In the genomic region with DNA sequence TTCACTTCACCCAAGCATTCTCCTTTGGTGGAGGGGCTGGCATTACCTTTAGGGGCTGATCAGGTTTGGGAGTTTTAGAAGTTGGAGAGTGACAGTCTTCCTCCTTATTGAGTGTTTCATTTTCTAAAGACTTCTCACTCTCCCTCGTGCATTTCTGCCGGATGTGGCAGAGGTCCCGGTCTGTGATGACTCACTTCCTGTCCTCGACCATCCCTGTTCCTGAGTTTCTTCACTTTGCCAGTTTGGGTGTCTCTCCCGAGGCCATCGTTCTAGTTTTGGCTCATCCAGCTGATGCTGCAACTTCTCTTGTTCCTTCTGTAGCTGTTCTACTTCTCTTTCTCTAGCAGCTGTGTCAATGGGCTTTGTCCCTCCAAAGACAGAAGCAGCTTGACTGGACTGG, we compare ENCODE assay signal across 8 cellular contexts.
DNase-seq lines count a peak whose midpoint lies in the region; ATAC-seq, FAIRE-seq and TF ChIP-seq lines count a peak whose summit lies in the region.

No MANE protein-coding gene starts in this region.

- H3K9ac ChIP-seq in liver (ENCODE audit: low read depth in 1 of 2, low read length in 2 of 2), result no peak overlapping the region
- H3K9ac ChIP-seq in HepG2 (ENCODE audit: insufficient read depth, low read depth, low read length), result no peak overlapping the region

- H3K27ac Mint-ChIP-seq in activated CD4-positive, alpha-beta memory T cell treated with anti-CD3 and anti-CD28 coated beads, Interleukin-2, amount 10 ng/mL, durations not matched to agents 7 days and 5 days, result peak overlapping the region; percentile 64

- TF ChIP-seq RAD21 in liver (IDR thresholded peaks at IDR 0.05) (no peak), HepG2 (CRISPR knock-in tag; IDR thresholded peaks at IDR 0.05) (no peak)

- H3K9me3 Mint-ChIP-seq in activated CD4-positive, alpha-beta memory T cell treated with anti-CD3 and anti-CD28 coated beads, Interleukin-2, amount 10 ng/mL, durations not matched to agents 7 days and 5 days, result peaks cover 6% of the 10 kb centered on the region

- no peak overlapping the region for H2AFZ ChIP-seq in HepG2 (ENCODE audit: low read length)

- no peaks in the 10 kb centered on the region for H3K79me2 ChIP-seq in HepG2 (ENCODE audit: insufficient read depth, low read length)

- H3K9me3 ChIP-seq in liver (ENCODE audit: control insufficient read depth in 4 of 4, low read length in 3 of 4) (no peaks in the 10 kb centered on the region), HepG2 (ENCODE audit: low read length) (no peaks in the 10 kb centered on the region), transverse colon (no peaks in the 10 kb centered on the region)

- no peak for TF ChIP-seq EP300 in HepG2 (IDR thresholded peaks at IDR 0.05; ENCODE audit: low read depth in 2 of 2, low read length in 2 of 2)
- TF ChIP-seq EP300 in HepG2 (CRISPR knock-in tag; IDR thresholded peaks at IDR 0.05; ENCODE audit: borderline replicate concordance), result no peak
- no peak for TF ChIP-seq EP300 in transverse colon (IDR thresholded peaks at IDR 0.05; ENCODE audit: low read depth)

- H3K4me3 Mint-ChIP-seq in activated CD4-positive, alpha-beta memory T cell treated with anti-CD3 and anti-CD28 coated beads, Interleukin-2, amount 10 ng/mL, durations not matched to agents 7 days and 5 days, result peak overlapping the region; percentile 33

- H3K27me3 ChIP-seq in liver (ENCODE audit: control insufficient read depth in 4 of 4, insufficient read depth in 4 of 4, low read length in 3 of 4), result no peaks in the 10 kb centered on the region
- H3K27me3 ChIP-seq in HepG2 (ENCODE audit: control insufficient read depth in 1 of 2, insufficient read depth in 2 of 2, low read length in 2 of 2), result no peaks in the 10 kb centered on the region
- H3K27me3 ChIP-seq in transverse colon, result no peaks in the 10 kb centered on the region

- peaks cover 43% of the 10 kb centered on the region for H3K4me1 Mint-ChIP-seq in activated CD4-positive, alpha-beta memory T cell treated with anti-CD3 and anti-CD28 coated beads, Interleukin-2, amount 10 ng/mL, durations not matched to agents 7 days and 5 days

- ATAC-seq in HepG2 (no peak), GM21381 (IDR thresholded peaks at IDR 0.05; ENCODE audit: unreplicated experiment) (no peak)

- BruUV-seq in HepG2 (replicated peaks; lab: Mats Ljungman, UMichigan), result no TSS peak

- H3K27ac ChIP-seq in liver (ENCODE audit: low read depth in 1 of 2, low read length in 2 of 2) (no peak overlapping the region), HepG2 (ENCODE audit: extremely low read length, insufficient read depth, low read length) (no peak overlapping the region), transverse colon (peak overlapping the region in 2 of 4 donors; percentile 19 to 43)

- WGBS in liver, result 72% methylated on average over 6 of the region's 6 CpGs
- 96% methylated on average over 6 of the region's 6 CpGs for WGBS in HepG2 (ENCODE audit: low lambda C conversion rate)
- 64% methylated on average over 6 of the region's 6 CpGs; no CpG with 5 or more reads in 1 of the 2 donors for WGBS in transverse colon (ENCODE audit: low coverage in 1 of 2), 2 donors

- POLR2A ChIA-PET in HepG2 (lab: Yijun Ruan, JAX), result interaction anchor here (1.1 kb wide), 1 partner anchor 104 kb away, joined by 3 read pairs; a partner anchor contains a TSS
- POLR2A ChIA-PET in activated CD4-positive, alpha-beta memory T cell treated with anti-CD3 and anti-CD28 coated beads, Interleukin-2, amount 10 ng/mL, durations not matched to agents 7 days and 5 days (lab: Charles Lee), result interaction anchor here (1.4 to 1.8 kb wide), 2 partner anchors 9 to 104 kb away, joined by 4 to 7 read pairs; a partner anchor contains a TSS

- no peak for FAIRE-seq in HepG2 (lab: Jason Lieb, UNC)

- H3K4me1 ChIP-seq in liver (ENCODE audit: control insufficient read depth in 4 of 4, insufficient read depth in 4 of 4, low read length in 3 of 4) (no peaks in the 10 kb centered on the region), HepG2 (ENCODE audit: insufficient read depth, low read length) (0 out of 2 replicates have a peak, but pooled peaks cover 8% of the 10 kb centered on the region), transverse colon (no peaks in the 10 kb centered on the region)

- no peak for TF ChIP-seq POLR2A in HepG2 (IDR thresholded peaks at IDR 0.05; ENCODE audit: insufficient read depth in 1 of 2, low read depth in 2 of 2, low read length in 2 of 2)
- no peak for TF ChIP-seq POLR2A in transverse colon (IDR thresholded peaks at IDR 0.05)

- peaks cover 43% of the 10 kb centered on the region for H3K36me3 Mint-ChIP-seq in activated CD4-positive, alpha-beta memory T cell treated with anti-CD3 and anti-CD28 coated beads, Interleukin-2, amount 10 ng/mL, durations not matched to agents 7 days and 5 days (ENCODE audit: low read depth)

- DNase-seq in HepG2 (ENCODE audit: low spot score), result no peak
- peak; percentile 54 for DNase-seq in activated CD4-positive, alpha-beta memory T cell treated with anti-CD3 and anti-CD28 coated beads, Interleukin-2, amount 10 ng/mL, durations not matched to agents 7 days and 5 days
- peak; percentile 81 for DNase-seq in cardiac septum (ENCODE audit: low spot score)
- DNase-seq in transverse colon, result peak; percentile 35
- DNase-seq in NCI-H2029 (lab: John Stamatoyannopoulos, UW), result no peak
- DNase-seq in AG08396 (ENCODE audit: low spot score), result no peak

- CTCF ChIA-PET in HepG2 (lab: Yijun Ruan, JAX; ENCODE audit: low intra/inter-chr PET ratio, low total read pairs), result no interaction called here
- CTCF ChIA-PET in activated CD4-positive, alpha-beta memory T cell treated with anti-CD3 and anti-CD28 coated beads, Interleukin-2, amount 10 ng/mL, durations not matched to agents 7 days and 5 days (lab: Charles Lee), result no interaction called here

- in situ Hi-C loops in HepG2 (cut with HindIII; ENCODE audit: extremely low pct_ligation_motif_present, low pct_unique_long_range_greater_than_20kb), result no loop called here
- in situ Hi-C loops in transverse colon (cut with MboI; ENCODE audit: low pct_ligation_motif_present in 1 of 4, low pct_unique_long_range_greater_than_20kb in 1 of 4, low sequenced_read_pairs in 3 of 4), result no loop called here

- intact Hi-C loops in HepG2 (cut with micrococcal nuclease; ENCODE audit: unreplicated experiment) (no loop called here), cardiac septum (cut with DNase I) (no loop called here), transverse colon (cut with DNase I; ENCODE audit: low total_unique reads) (no loop called here)

- H3K36me3 ChIP-seq in liver (ENCODE audit: control insufficient read depth in 4 of 4, insufficient read depth in 3 of 4, low read depth in 1 of 4, low read length in 3 of 4) (peaks cover 0 to 4% (median 0%) of the 10 kb centered on the region in 4 donors), HepG2 (replicated peaks in 1 of 2; ENCODE audit: control insufficient read depth in 1 of 2, insufficient read depth in 2 of 2, low read length in 2 of 2) (peaks cover 0 to 5% of the 10 kb centered on the region in 2 experiments; a peak in 2 of 5 replicates), transverse colon (peaks cover 0 to 9% (median 0%) of the 10 kb centered on the region in 4 donors)

- H3K27me3 Mint-ChIP-seq in activated CD4-positive, alpha-beta memory T cell treated with anti-CD3 and anti-CD28 coated beads, Interleukin-2, amount 10 ng/mL, durations not matched to agents 7 days and 5 days, result no peaks in the 10 kb centered on the region

- H3K4me2 ChIP-seq in HepG2 (ENCODE audit: low read depth, low read length), result no peak overlapping the region

- H3K4me3 ChIP-seq in liver (ENCODE audit: low read depth in 1 of 3, low read length in 3 of 3) (no peak overlapping the region), HepG2 (replicated peaks in 1 of 3; ENCODE audit: insufficient read depth in 1 of 3, low read depth in 2 of 3, low read length in 3 of 3) (no peak overlapping the region), transverse colon (no peak overlapping the region)

- no peak for TF ChIP-seq CTCF in liver (IDR thresholded peaks at IDR 0.05; ENCODE audit: low read depth, low read length, missing input control)
- no peak for TF ChIP-seq CTCF in HepG2 (CRISPR knock-in tag; IDR thresholded peaks at IDR 0.05)
- TF ChIP-seq CTCF in transverse colon (IDR thresholded peaks at IDR 0.05), result no peak

- no peaks in the 10 kb centered on the region for H4K20me1 ChIP-seq in HepG2 (ENCODE audit: insufficient read depth, low read length)

TF ChIP-seq in liver, 16 proteins besides CTCF, POLR2A, EP300 and RAD21 (continues in another document):
- TF ChIP-seq HNF4G (IDR thresholded peaks at IDR 0.05), result no peak
- no peak for TF ChIP-seq TAF1 (conservative IDR thresholded peaks at IDR 0.05)
- TF ChIP-seq YY1 (IDR thresholded peaks at IDR 0.05), result no peak
- no peak for TF ChIP-seq NR2F2 (IDR thresholded peaks at IDR 0.05)
- no peak for TF ChIP-seq EGR1 (IDR thresholded peaks at IDR 0.05; ENCODE audit: low read depth in 2 of 2)

TF ChIP-seq in HepG2, 621 proteins besides CTCF, POLR2A, EP300 and RAD21 (continues in another document):
- TF ChIP-seq ZNF333 (CRISPR knock-in tag; IDR thresholded peaks at IDR 0.05; ENCODE audit: borderline replicate concordance) (no peak), KAT7 (CRISPR knock-in tag; IDR thresholded peaks at IDR 0.05; ENCODE audit: borderline replicate concordance) (no peak), RARG (CRISPR knock-in tag; IDR thresholded peaks at IDR 0.05; ENCODE audit: low read depth) (no peak)
- TF ChIP-seq, protein P1, sequence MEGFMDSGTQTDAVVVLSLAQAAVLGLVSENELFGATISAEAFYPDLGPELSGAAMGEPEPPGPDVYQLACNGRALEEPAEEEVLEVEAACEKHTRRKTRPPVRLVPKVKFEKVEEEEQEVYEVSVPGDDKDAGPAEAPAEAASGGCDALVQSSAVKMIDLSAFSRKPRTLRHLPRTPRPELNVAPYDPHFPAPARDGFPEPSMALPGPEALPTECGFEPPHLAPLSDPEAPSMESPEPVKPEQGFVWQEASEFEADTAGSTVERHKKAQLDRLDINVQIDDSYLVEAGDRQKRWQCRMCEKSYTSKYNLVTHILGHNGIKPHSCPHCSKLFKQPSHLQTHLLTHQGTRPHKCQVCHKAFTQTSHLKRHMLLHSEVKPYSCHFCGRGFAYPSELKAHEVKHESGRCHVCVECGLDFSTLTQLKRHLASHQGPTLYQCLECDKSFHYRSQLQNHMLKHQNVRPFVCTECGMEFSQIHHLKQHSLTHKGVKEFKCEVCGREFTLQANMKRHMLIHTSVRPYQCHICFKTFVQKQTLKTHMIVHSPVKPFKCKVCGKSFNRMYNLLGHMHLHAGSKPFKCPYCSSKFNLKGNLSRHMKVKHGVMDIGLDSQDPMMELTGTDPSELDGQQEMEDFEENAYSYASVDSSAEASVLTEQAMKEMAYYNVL (CRISPR knock-in tag; IDR thresholded peaks at IDR 0.05; ENCODE audit: borderline replicate concordance), result no peak

Comparison
In these comparisons a context has a peak if more than half of its experiments do, and no peak if none do; other contexts are left out.
1. DNase-seq: peak in activated CD4-positive, alpha-beta memory T cell treated with anti-CD3 and anti-CD28 coated beads, Interleukin-2, amount 10 ng/mL, durations not matched to agents 7 days and 5 days (single experiment), cardiac septum (single experiment) and transverse colon (single experiment); none in HepG2 (single experiment), NCI-H2029 (single experiment) and AG08396 (single experiment).